8 cellular contexts compared by ENCODE assay signal in the genomic region with DNA sequence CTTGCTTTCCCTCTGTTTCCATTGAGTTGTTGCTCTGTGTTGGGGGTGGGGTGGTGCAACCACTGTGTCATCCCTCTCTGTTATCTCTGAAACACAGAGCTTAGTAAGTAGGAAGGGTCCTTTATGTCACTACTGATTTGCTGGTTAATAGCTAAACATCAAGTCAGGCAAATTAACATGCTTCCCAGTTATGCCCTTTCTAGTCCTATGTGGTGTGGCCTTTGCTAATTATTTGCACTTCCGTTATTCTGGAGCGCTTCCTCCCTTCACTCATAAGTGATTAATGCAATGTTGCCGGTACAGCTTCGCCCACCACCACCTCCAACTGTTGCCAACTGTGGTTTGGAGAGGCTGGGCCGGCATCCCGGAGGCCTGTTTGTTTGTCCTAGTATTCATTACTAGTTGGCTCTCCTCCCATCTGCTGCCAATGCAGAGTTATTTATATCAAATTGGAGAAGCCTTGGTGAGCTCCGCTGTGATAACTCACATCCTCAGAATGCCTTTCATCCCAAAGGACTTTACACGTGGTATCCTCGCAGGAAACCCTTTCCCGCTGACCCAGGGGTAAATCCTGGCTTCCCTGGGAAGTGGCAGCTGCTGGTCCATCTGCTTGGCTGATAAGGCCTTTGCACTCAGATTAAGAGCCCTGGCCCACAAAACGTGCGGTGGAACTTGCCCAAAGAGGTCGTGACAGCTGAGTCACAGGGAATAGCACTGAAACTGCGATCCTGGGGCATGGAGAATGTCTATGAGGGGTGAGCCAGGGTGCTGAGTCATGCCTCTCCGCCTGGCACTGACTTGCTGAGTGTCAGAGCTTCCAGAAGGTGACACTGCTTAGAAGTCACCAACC.
A peak's percentile ranks its signal among the peaks of the same experiment; 100 is the strongest.
DNase-seq lines count a peak whose midpoint lies in the region; ATAC-seq and TF ChIP-seq lines count a peak whose summit lies in the region.

No MANE protein-coding gene starts in this region.

- no peak overlapping the region for H2BK15ac ChIP-seq in neuronal stem cell (ENCODE audit: low read length)

- H4K91ac ChIP-seq in neuronal stem cell (ENCODE audit: low read depth, low read length, poor library complexity) = no peak overlapping the region

- no peak overlapping the region for H4K8ac ChIP-seq in neuronal stem cell (ENCODE audit: low read depth, low read length)

- H2AFZ ChIP-seq in neuronal stem cell (ENCODE audit: low read length) = peak overlapping the region; percentile 15

- H3K4me2 ChIP-seq in neuronal stem cell (ENCODE audit: insufficient read depth, low read length, poor library complexity, severe bottlenecking) = no peak overlapping the region

- POLR2A ChIA-PET in RWPE1 (lab: Yijun Ruan, JAX; ENCODE audit: low non-redundant PET) = no interaction called here

- H2BK120ac ChIP-seq in neuronal stem cell (ENCODE audit: low read depth, low read length) = no peak overlapping the region

- H3K79me1 ChIP-seq in neuronal stem cell (ENCODE audit: low read depth, low read length) = no peaks in the 10 kb centered on the region

- no peak overlapping the region for H3K9ac ChIP-seq in neuronal stem cell (ENCODE audit: low read depth, low read length, poor library complexity)

- H2AK5ac ChIP-seq in neuronal stem cell (ENCODE audit: low read depth, low read length) = no peak overlapping the region

- H2BK12ac ChIP-seq in neuronal stem cell (ENCODE audit: low read length) = peak overlapping the region; percentile 35

- H3K36me3 ChIP-seq in neuronal stem cell (replicated peaks in 1 of 2; ENCODE audit: control insufficient read depth in 2 of 2, insufficient read depth in 2 of 2, low read length in 2 of 2) = no peaks in the 10 kb centered on the region

- H2BK5ac ChIP-seq in neuronal stem cell (ENCODE audit: low read length) = no peak overlapping the region

- H3K9me3 ChIP-seq in neuronal stem cell (replicated peaks in 1 of 2; ENCODE audit: control insufficient read depth in 2 of 2, insufficient read depth in 1 of 2, low read depth in 1 of 2, low read length in 2 of 2) = no peaks in the 10 kb centered on the region

- WGBS in neuronal stem cell (ENCODE audit: extremely low coverage in 2 of 2, insufficient read length in 2 of 2, insufficient replicate concordance in 1 of 2), 2 donors = no CpG with 5 or more reads among the region's 15 CpGs

- no peak overlapping the region for H3K14ac ChIP-seq in neuronal stem cell (ENCODE audit: low read length)

- no peak overlapping the region for H3K4ac ChIP-seq in neuronal stem cell (ENCODE audit: low read length)

- ATAC-seq in esophagus mucosa (peak; percentile 85), GM21367 (IDR thresholded peaks at IDR 0.05; ENCODE audit: unreplicated experiment) (no peak)

- CTCF ChIA-PET in RWPE1 (lab: Yijun Ruan, JAX) = interaction anchor here (0.6 kb wide), 1 partner anchor 80 kb away, joined by 9 read pairs; no protein-coding TSS in a partner anchor

- H3K4me1 ChIP-seq in neuronal stem cell (ENCODE audit: control insufficient read depth in 2 of 2, insufficient read depth in 1 of 2, low read depth in 1 of 2, low read length in 2 of 2) = peaks cover 0 to under 1% of the 10 kb centered on the region in 2 donors

- H3K4me3 ChIP-seq in neuronal stem cell (ENCODE audit: low read length in 2 of 2) = peak overlapping the region in 1 of 2 donors; percentile 26

- TF ChIP-seq CTCF in RWPE1 (conservative IDR thresholded peaks at IDR 0.05; ENCODE audit: low read depth) = no peak

- H3K27ac ChIP-seq in RWPE1 = peak overlapping the region; percentile 84
- H3K27ac ChIP-seq in neuronal stem cell (replicated peaks; ENCODE audit: low read length) = no peak overlapping the region

- H3K27me3 ChIP-seq in neuronal stem cell (ENCODE audit: control insufficient read depth in 3 of 3, insufficient read depth in 3 of 3, low read depth in 1 of 3, low read length in 3 of 3) = peaks cover 0 to 4% (median 0%) of the 10 kb centered on the region in 3 experiments

- H3K18ac ChIP-seq in neuronal stem cell (ENCODE audit: low read length) = peak overlapping the region; percentile 78

- no peak overlapping the region for H3K23ac ChIP-seq in neuronal stem cell (ENCODE audit: low read depth, low read length, poor library complexity)

- DNase-seq in AG08396 (ENCODE audit: low spot score) = peak; percentile 53
- DNase-seq in HT-29 (ENCODE audit: low spot score) = peak; percentile 72
- peak; percentile 70 for DNase-seq in RWPE1 (ENCODE audit: low spot score)
- DNase-seq in neuronal stem cell (ENCODE audit: low spot score) = no peak
- DNase-seq in KG1 (lab: John Stamatoyannopoulos, UW) = no peak
- DNase-seq in activated CD4-positive, CD25-positive, alpha-beta regulatory T cell (lab: John Stamatoyannopoulos, UW) = no peak

Comparison
In these comparisons a context has a peak if more than half of its experiments do, and no peak if none do; other contexts are left out.
1. DNase-seq: peak in AG08396 (single experiment), HT-29 (single experiment) and RWPE1 (single experiment); none in neuronal stem cell (single experiment), KG1 (single experiment) and activated CD4-positive, CD25-positive, alpha-beta regulatory T cell (0 of 4).